In genomic region chr12:101743724-101744472, GRCh38 we compare ENCODE assay signal across 9 cellular contexts. TPM values are rescaled to one million over a fixed set of nuclear protein-coding genes. Genes with fewer than 3 reads are reported as not detected.
DNase-seq lines count a peak whose midpoint lies in the region; ATAC-seq and TF ChIP-seq lines count a peak whose summit lies in the region.
"Had no signal": no experiment of that assay in that cellular context is flagged by ENCODE, and none has a peak within 500 bp of the region (broad histone marks: within the 10 kb centered on the region; RNA-seq: fewer than 3 reads in every experiment).

No MANE protein-coding gene starts in this region.

- peaks cover 21 to 25% of the 10 kb centered on the region in 2 donors for H3K4me1 ChIP-seq in thyroid gland

- H3K27me3 ChIP-seq in SU-DHL-6 (ENCODE audit: low read length): no peaks in the 10 kb centered on the region
- no peaks in the 10 kb centered on the region for H3K27me3 ChIP-seq in thyroid gland

- 63% methylated on average over 10 of the region's 10 CpGs for WGBS in thyroid gland, 2 donors

- peak overlapping the region; percentile 50 for H3K9ac ChIP-seq in SU-DHL-6 (ENCODE audit: low read length)

- H3K79me2 ChIP-seq in SU-DHL-6 (ENCODE audit: insufficient read depth, low read length): no peaks in the 10 kb centered on the region

- H3K27ac ChIP-seq in SU-DHL-6 (ENCODE audit: low read depth, low read length) (peak overlapping the region; percentile 97), thyroid gland (peak overlapping the region; percentile 84 to 96 (median 95))

- H2AFZ ChIP-seq in SU-DHL-6 (ENCODE audit: low read depth, low read length, severe bottlenecking): peak overlapping the region; percentile 6

- H3K4me3 ChIP-seq in SU-DHL-6 (ENCODE audit: insufficient read depth, low read length, poor library complexity, severe bottlenecking): peak overlapping the region; percentile 33
- H3K4me3 ChIP-seq in thyroid gland (replicated peaks in 1 of 3): no peak overlapping the region

- peak; percentile 94 for ATAC-seq in HG02763 (IDR thresholded peaks at IDR 0.05; ENCODE audit: unreplicated experiment)
- ATAC-seq in left ventricle myocardium superior: no peak
- no peak for ATAC-seq in Right ventricle myocardium superior (ENCODE audit: poor library complexity)

- intact Hi-C loops in thyroid gland (cut with DNase I): no loop called here
- intact Hi-C loops in left ventricle myocardium superior (cut with micrococcal nuclease): no loop called here
- intact Hi-C loops in Right ventricle myocardium superior (cut with DNase I): no loop called here

- H3K9me2 ChIP-seq in SU-DHL-6 (replicated peaks; ENCODE audit: insufficient read depth, low read length): no peaks in the 10 kb centered on the region

- no peaks in the 10 kb centered on the region for H4K20me1 ChIP-seq in SU-DHL-6 (ENCODE audit: low read depth, low read length)

- H3K9me3 ChIP-seq in SU-DHL-6 (ENCODE audit: insufficient read depth, low read length) (no peaks in the 10 kb centered on the region), thyroid gland (no peaks in the 10 kb centered on the region)

- peak overlapping the region; percentile 74 for H3K4me2 ChIP-seq in SU-DHL-6 (ENCODE audit: low read depth, low read length, poor library complexity, severe bottlenecking)

- TF ChIP-seq CTCF in SU-DHL-6 (IDR thresholded peaks at IDR 0.05; ENCODE audit: insufficient read depth, low read length, poor library complexity, severe bottlenecking) (peak; percentile 30), thyroid gland (IDR thresholded peaks at IDR 0.05) (no peak)

- H3F3A ChIP-seq in SU-DHL-6 (ENCODE audit: insufficient read depth): peaks cover 30% of the 10 kb centered on the region

- TF ChIP-seq POLR2A in thyroid gland (IDR thresholded peaks at IDR 0.05): no peak

- DNase-seq in activated gamma-delta T cell treated with Interleukin-2 at 50 U/mL for 16 hours (peak; percentile 27), activated gamma-delta T cell (lab: John Stamatoyannopoulos, UW) (no peak), thyroid gland (peak; percentile 82 to 85), left ventricle myocardium superior (no peak), Right ventricle myocardium superior (no peak), GM03348 (ENCODE audit: low spot score) (no peak)
- DNase-seq: NCI-H2081 had no signal

- H3K36me3 ChIP-seq in SU-DHL-6 (ENCODE audit: low read length) (peaks cover 17% of the 10 kb centered on the region), thyroid gland (peaks cover 5 to 15% of the 10 kb centered on the region in 2 donors)

RNA-seq across cellular contexts. Expression of gene SYCP3, which starts 4.6 kb away (rescaled TPM):
- under 1 TPM in 1 of 4 donors, not detected in 3; 0.67 TPM for total RNA-seq in thyroid gland
- total RNA-seq in left ventricle myocardium superior: not detected
- total RNA-seq in Right ventricle myocardium superior: not detected

RNA-seq across cellular contexts. Expression of gene CHPT1, which starts 46.5 kb away (rescaled TPM):
- total RNA-seq in thyroid gland (100 to 1,000 TPM in 3 of 4 donors, 10 to 100 TPM in 1; 94.5 to 177 (median 150) TPM), left ventricle myocardium superior (120 TPM), Right ventricle myocardium superior (139 TPM)

Comparison
In these comparisons a context has a peak if more than half of its experiments do, and no peak if none do; other contexts are left out.
1. DNase-seq: peak in activated gamma-delta T cell treated with Interleukin-2 at 50 U/mL for 16 hours (single experiment) and thyroid gland (2 of 2); none in activated gamma-delta T cell (single experiment), left ventricle myocardium superior (single experiment), Right ventricle myocardium superior (single experiment) and GM03348 (single experiment).